ENCODE assay signal across 1 cellular context in the genomic region with DNA sequence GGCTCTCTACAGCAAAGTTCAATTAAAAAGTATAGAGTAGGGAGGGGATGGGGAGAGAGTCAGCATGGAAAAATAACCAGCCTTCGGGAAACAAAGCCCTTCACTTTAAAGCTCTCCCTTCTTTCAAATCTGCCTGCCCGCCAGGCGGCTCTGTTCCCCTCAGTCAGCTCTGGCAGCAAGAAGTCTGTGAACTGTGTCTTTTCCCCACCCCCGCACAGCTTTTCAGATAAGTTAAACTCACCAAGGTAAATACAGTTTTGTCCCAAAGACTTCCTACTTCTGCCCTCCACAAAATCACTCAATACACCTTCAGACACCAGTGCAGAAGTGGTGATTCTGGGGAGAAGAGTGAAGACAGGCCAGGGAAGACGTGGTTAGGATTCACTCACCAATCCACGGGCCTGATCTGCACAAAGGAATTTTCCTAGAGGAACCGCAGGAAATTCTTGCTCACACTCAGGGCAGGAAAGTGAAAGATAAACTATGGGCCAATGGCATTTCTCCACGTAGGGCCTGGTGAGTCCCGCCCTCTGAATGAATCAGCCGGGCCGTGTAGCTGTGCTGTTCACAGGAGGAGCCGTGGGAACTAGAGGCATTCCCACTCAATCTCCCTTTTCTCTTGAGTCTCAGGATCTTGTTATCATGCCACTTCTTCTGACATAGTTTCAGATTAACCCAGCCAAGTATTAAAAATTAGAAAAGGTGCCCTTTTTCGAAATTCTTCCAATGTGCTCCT.
TF ChIP-seq lines count a peak whose summit lies in the region.

A gene with protein sequence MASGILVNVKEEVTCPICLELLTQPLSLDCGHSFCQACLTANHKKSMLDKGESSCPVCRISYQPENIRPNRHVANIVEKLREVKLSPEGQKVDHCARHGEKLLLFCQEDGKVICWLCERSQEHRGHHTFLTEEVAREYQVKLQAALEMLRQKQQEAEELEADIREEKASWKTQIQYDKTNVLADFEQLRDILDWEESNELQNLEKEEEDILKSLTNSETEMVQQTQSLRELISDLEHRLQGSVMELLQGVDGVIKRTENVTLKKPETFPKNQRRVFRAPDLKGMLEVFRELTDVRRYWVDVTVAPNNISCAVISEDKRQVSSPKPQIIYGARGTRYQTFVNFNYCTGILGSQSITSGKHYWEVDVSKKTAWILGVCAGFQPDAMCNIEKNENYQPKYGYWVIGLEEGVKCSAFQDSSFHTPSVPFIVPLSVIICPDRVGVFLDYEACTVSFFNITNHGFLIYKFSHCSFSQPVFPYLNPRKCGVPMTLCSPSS (minus strand): TSS at position 448 of the 736 bp plus-strand sequence. CDS start 4,897 bp downstream, outside the sequence.

TF ChIP-seq in HepG2, 621 proteins besides CTCF, POLR2A, EP300 and RAD21 (continued from another document and continues in another):
- TF ChIP-seq, protein P1, sequence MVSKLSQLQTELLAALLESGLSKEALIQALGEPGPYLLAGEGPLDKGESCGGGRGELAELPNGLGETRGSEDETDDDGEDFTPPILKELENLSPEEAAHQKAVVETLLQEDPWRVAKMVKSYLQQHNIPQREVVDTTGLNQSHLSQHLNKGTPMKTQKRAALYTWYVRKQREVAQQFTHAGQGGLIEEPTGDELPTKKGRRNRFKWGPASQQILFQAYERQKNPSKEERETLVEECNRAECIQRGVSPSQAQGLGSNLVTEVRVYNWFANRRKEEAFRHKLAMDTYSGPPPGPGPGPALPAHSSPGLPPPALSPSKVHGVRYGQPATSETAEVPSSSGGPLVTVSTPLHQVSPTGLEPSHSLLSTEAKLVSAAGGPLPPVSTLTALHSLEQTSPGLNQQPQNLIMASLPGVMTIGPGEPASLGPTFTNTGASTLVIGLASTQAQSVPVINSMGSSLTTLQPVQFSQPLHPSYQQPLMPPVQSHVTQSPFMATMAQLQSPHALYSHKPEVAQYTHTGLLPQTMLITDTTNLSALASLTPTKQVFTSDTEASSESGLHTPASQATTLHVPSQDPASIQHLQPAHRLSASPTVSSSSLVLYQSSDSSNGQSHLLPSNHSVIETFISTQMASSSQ (IDR thresholded peaks at IDR 0.05; ENCODE audit: low read depth) = no peak
- TF ChIP-seq, protein P1 (CRISPR knock-in tag; IDR thresholded peaks at IDR 0.05; ENCODE audit: borderline replicate concordance) = no peak
- TF ChIP-seq ZSCAN30 (CRISPR knock-in tag; IDR thresholded peaks at IDR 0.05) (no peak), ZNF235 (CRISPR knock-in tag; IDR thresholded peaks at IDR 0.05; ENCODE audit: borderline replicate concordance) (no peak), ZNF7 (CRISPR knock-in tag; IDR thresholded peaks at IDR 0.05) (no peak), CHCHD3 (CRISPR knock-in tag; IDR thresholded peaks at IDR 0.05) (no peak), SMAD1 (CRISPR knock-in tag; IDR thresholded peaks at IDR 0.05; ENCODE audit: borderline replicate concordance, low read depth) (no peak), MAFF (IDR thresholded peaks at IDR 0.05; ENCODE audit: low read depth, low read length) (0 out of 2 replicates have a peak, but pooled peaks have one; percentile 2), ZNF33A (CRISPR knock-in tag; IDR thresholded peaks at IDR 0.05; ENCODE audit: borderline replicate concordance) (no peak), NR2F6 (IDR thresholded peaks at IDR 0.05) (no peak), NR2F6 (CRISPR knock-in tag; IDR thresholded peaks at IDR 0.05) (no peak), ZNF264 (CRISPR knock-in tag; IDR thresholded peaks at IDR 0.05) (0 out of 2 replicates have a peak, but pooled peaks have one; percentile 31), PRPF4 (IDR thresholded peaks at IDR 0.05; ENCODE audit: low read depth, low read length, poor library complexity, severe bottlenecking) (no peak), ZNF207 (IDR thresholded peaks at IDR 0.05; ENCODE audit: borderline replicate concordance) (no peak), THYN1 (CRISPR knock-in tag; IDR thresholded peaks at IDR 0.05; ENCODE audit: borderline replicate concordance, low read depth) (no peak), ELF4 (CRISPR knock-in tag; IDR thresholded peaks at IDR 0.05; ENCODE audit: borderline replicate concordance) (no peak), JDP2 (CRISPR knock-in tag; IDR thresholded peaks at IDR 0.05; ENCODE audit: borderline replicate concordance) (no peak), ZFP36L2 (CRISPR knock-in tag; IDR thresholded peaks at IDR 0.05) (no peak), ELF1 (CRISPR knock-in tag; IDR thresholded peaks at IDR 0.05) (peak; percentile 23; the same call in 1 of the 2 replicates), RAD51 (IDR thresholded peaks at IDR 0.05; ENCODE audit: borderline replicate concordance) (no peak), THAP11 (CRISPR knock-in tag; IDR thresholded peaks at IDR 0.05) (0 out of 2 replicates have a peak, but pooled peaks have one; percentile 25), NFYC (CRISPR knock-in tag; IDR thresholded peaks at IDR 0.05) (peak; percentile 76), KDM5A (IDR thresholded peaks at IDR 0.05; ENCODE audit: borderline replicate concordance, low read length) (no peak), TARDBP (CRISPR knock-in tag; IDR thresholded peaks at IDR 0.05) (no peak)
- TF ChIP-seq, protein P2, sequence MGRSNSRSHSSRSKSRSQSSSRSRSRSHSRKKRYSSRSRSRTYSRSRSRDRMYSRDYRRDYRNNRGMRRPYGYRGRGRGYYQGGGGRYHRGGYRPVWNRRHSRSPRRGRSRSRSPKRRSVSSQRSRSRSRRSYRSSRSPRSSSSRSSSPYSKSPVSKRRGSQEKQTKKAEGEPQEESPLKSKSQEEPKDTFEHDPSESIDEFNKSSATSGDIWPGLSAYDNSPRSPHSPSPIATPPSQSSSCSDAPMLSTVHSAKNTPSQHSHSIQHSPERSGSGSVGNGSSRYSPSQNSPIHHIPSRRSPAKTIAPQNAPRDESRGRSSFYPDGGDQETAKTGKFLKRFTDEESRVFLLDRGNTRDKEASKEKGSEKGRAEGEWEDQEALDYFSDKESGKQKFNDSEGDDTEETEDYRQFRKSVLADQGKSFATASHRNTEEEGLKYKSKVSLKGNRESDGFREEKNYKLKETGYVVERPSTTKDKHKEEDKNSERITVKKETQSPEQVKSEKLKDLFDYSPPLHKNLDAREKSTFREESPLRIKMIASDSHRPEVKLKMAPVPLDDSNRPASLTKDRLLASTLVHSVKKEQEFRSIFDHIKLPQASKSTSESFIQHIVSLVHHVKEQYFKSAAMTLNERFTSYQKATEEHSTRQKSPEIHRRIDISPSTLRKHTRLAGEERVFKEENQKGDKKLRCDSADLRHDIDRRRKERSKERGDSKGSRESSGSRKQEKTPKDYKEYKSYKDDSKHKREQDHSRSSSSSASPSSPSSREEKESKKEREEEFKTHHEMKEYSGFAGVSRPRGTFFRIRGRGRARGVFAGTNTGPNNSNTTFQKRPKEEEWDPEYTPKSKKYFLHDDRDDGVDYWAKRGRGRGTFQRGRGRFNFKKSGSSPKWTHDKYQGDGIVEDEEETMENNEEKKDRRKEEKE (IDR thresholded peaks at IDR 0.05) = no peak
- TF ChIP-seq, protein P3, sequence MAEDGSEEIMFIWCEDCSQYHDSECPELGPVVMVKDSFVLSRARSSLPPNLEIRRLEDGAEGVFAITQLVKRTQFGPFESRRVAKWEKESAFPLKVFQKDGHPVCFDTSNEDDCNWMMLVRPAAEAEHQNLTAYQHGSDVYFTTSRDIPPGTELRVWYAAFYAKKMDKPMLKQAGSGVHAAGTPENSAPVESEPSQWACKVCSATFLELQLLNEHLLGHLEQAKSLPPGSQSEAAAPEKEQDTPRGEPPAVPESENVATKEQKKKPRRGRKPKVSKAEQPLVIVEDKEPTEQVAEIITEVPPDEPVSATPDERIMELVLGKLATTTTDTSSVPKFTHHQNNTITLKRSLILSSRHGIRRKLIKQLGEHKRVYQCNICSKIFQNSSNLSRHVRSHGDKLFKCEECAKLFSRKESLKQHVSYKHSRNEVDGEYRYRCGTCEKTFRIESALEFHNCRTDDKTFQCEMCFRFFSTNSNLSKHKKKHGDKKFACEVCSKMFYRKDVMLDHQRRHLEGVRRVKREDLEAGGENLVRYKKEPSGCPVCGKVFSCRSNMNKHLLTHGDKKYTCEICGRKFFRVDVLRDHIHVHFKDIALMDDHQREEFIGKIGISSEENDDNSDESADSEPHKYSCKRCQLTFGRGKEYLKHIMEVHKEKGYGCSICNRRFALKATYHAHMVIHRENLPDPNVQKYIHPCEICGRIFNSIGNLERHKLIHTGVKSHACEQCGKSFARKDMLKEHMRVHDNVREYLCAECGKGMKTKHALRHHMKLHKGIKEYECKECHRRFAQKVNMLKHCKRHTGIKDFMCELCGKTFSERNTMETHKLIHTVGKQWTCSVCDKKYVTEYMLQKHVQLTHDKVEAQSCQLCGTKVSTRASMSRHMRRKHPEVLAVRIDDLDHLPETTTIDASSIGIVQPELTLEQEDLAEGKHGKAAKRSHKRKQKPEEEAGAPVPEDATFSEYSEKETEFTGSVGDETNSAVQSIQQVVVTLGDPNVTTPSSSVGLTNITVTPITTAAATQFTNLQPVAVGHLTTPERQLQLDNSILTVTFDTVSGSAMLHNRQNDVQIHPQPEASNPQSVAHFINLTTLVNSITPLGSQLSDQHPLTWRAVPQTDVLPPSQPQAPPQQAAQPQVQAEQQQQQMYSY (CRISPR knock-in tag; IDR thresholded peaks at IDR 0.05) = no peak
- TF ChIP-seq, protein P4, sequence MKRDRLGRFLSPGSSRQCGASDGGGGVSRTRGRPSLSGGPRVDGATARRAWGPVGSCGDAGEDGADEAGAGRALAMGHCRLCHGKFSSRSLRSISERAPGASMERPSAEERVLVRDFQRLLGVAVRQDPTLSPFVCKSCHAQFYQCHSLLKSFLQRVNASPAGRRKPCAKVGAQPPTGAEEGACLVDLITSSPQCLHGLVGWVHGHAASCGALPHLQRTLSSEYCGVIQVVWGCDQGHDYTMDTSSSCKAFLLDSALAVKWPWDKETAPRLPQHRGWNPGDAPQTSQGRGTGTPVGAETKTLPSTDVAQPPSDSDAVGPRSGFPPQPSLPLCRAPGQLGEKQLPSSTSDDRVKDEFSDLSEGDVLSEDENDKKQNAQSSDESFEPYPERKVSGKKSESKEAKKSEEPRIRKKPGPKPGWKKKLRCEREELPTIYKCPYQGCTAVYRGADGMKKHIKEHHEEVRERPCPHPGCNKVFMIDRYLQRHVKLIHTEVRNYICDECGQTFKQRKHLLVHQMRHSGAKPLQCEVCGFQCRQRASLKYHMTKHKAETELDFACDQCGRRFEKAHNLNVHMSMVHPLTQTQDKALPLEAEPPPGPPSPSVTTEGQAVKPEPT (CRISPR knock-in tag; IDR thresholded peaks at IDR 0.05; ENCODE audit: low read depth) = no peak
- TF ChIP-seq, protein P5, sequence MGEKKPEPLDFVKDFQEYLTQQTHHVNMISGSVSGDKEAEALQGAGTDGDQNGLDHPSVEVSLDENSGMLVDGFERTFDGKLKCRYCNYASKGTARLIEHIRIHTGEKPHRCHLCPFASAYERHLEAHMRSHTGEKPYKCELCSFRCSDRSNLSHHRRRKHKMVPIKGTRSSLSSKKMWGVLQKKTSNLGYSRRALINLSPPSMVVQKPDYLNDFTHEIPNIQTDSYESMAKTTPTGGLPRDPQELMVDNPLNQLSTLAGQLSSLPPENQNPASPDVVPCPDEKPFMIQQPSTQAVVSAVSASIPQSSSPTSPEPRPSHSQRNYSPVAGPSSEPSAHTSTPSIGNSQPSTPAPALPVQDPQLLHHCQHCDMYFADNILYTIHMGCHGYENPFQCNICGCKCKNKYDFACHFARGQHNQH (CRISPR knock-in tag; IDR thresholded peaks at IDR 0.05) = no peak
- TF ChIP-seq, protein P6, sequence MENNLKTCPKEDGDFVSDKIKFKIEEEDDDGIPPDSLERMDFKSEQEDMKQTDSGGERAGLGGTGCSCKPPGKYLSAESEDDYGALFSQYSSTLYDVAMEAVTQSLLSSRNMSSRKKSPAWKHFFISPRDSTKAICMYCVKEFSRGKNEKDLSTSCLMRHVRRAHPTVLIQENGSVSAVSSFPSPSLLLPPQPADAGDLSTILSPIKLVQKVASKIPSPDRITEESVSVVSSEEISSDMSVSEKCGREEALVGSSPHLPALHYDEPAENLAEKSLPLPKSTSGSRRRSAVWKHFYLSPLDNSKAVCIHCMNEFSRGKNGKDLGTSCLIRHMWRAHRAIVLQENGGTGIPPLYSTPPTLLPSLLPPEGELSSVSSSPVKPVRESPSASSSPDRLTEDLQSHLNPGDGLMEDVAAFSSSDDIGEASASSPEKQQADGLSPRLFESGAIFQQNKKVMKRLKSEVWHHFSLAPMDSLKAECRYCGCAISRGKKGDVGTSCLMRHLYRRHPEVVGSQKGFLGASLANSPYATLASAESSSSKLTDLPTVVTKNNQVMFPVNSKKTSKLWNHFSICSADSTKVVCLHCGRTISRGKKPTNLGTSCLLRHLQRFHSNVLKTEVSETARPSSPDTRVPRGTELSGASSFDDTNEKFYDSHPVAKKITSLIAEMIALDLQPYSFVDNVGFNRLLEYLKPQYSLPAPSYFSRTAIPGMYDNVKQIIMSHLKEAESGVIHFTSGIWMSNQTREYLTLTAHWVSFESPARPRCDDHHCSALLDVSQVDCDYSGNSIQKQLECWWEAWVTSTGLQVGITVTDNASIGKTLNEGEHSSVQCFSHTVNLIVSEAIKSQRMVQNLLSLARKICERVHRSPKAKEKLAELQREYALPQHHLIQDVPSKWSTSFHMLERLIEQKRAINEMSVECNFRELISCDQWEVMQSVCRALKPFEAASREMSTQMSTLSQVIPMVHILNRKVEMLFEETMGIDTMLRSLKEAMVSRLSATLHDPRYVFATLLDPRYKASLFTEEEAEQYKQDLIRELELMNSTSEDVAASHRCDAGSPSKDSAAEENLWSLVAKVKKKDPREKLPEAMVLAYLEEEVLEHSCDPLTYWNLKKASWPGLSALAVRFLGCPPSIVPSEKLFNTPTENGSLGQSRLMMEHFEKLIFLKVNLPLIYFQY (CRISPR knock-in tag; IDR thresholded peaks at IDR 0.05; ENCODE audit: borderline replicate concordance) = no peak
- TF ChIP-seq, protein P7, sequence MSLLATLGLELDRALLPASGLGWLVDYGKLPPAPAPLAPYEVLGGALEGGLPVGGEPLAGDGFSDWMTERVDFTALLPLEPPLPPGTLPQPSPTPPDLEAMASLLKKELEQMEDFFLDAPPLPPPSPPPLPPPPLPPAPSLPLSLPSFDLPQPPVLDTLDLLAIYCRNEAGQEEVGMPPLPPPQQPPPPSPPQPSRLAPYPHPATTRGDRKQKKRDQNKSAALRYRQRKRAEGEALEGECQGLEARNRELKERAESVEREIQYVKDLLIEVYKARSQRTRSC (CRISPR knock-in tag; IDR thresholded peaks at IDR 0.05; ENCODE audit: low read depth) = no peak
- TF ChIP-seq, protein P8, sequence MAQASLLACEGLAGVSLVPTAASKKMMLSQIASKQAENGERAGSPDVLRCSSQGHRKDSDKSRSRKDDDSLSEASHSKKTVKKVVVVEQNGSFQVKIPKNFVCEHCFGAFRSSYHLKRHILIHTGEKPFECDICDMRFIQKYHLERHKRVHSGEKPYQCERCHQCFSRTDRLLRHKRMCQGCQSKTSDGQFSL (CRISPR knock-in tag; IDR thresholded peaks at IDR 0.05) = no peak
